8 cellular contexts compared by ENCODE assay signal in genomic region chr14:20631023-20631820, GRCh38. TPM values are rescaled to one million over a fixed set of nuclear protein-coding genes. Genes with fewer than 3 reads are reported as not detected.
DNase-seq lines count a peak whose midpoint lies in the region; ATAC-seq, FAIRE-seq and TF ChIP-seq lines count a peak whose summit lies in the region.

No MANE protein-coding gene starts in this region.

- H2AFZ ChIP-seq in Karpas-422 (ENCODE audit: low read length): no peak overlapping the region

- TF ChIP-seq CTCF in Caco-2 (IDR thresholded peaks at IDR 0.05; ENCODE audit: insufficient read depth in 1 of 2, low read depth in 1 of 2, low read length in 1 of 2, severe bottlenecking in 1 of 2, unreplicated experiment in 1 of 2): no peak
- TF ChIP-seq CTCF in kidney (IDR thresholded peaks at IDR 0.05; ENCODE audit: borderline replicate concordance, extremely low read depth, insufficient read depth): no peak

- H3K27me3 Mint-ChIP-seq in Caco-2 (ENCODE audit: insufficient read depth, unreplicated experiment) (peaks cover 3% of the 10 kb centered on the region), T-helper 17 cell (peaks cover 60% of the 10 kb centered on the region)

- H3K4me1 ChIP-seq in Caco-2: peaks cover 7% of the 10 kb centered on the region
- H3K4me1 ChIP-seq in Karpas-422 (ENCODE audit: low read length): peaks cover 11% of the 10 kb centered on the region
- peaks cover 2 to 11% of the 10 kb centered on the region in 2 donors for H3K4me1 ChIP-seq in kidney (ENCODE audit: control insufficient read depth in 1 of 2, insufficient read depth in 1 of 2, low read depth in 1 of 2, low read length in 2 of 2)

- H3K27ac ChIP-seq in Karpas-422 (ENCODE audit: low read length) (no peak overlapping the region), kidney (ENCODE audit: low read depth in 2 of 2, low read length in 2 of 2) (no peak overlapping the region)

- peak; percentile 55 for FAIRE-seq in kidney (lab: Jason Lieb, UNC)

- peaks cover 42% of the 10 kb centered on the region for H3K36me3 Mint-ChIP-seq in Caco-2 (ENCODE audit: insufficient read depth, unreplicated experiment)
- H3K36me3 Mint-ChIP-seq in T-helper 17 cell (ENCODE audit: low read depth): peaks cover 3% of the 10 kb centered on the region

- no peaks in the 10 kb centered on the region for H3K9me3 Mint-ChIP-seq in Caco-2 (ENCODE audit: unreplicated experiment)

- no peaks in the 10 kb centered on the region for H3K36me3 ChIP-seq in Caco-2 (ENCODE audit: control insufficient read depth, insufficient read depth, low read length)
- no peaks in the 10 kb centered on the region for H3K36me3 ChIP-seq in Karpas-422 (ENCODE audit: insufficient read depth, low read length)
- no peaks in the 10 kb centered on the region for H3K36me3 ChIP-seq in kidney (ENCODE audit: control insufficient read depth in 1 of 2, insufficient read depth in 2 of 2, low read length in 2 of 2)

- H3K9me3 ChIP-seq in Caco-2 (no peaks in the 10 kb centered on the region), Karpas-422 (ENCODE audit: low read length) (no peaks in the 10 kb centered on the region), T-helper 17 cell (ENCODE audit: control insufficient read depth, low read length, poor library complexity, severe bottlenecking) (no peaks in the 10 kb centered on the region), kidney (ENCODE audit: control insufficient read depth in 1 of 2, low read length in 2 of 2) (no peaks in the 10 kb centered on the region)

- H3K4me3 Mint-ChIP-seq in Caco-2 (ENCODE audit: unreplicated experiment) (peak overlapping the region; percentile 93), T-helper 17 cell (peak overlapping the region; percentile 86)

- DNase-seq in Caco-2: peak; percentile 58 to 77
- DNase-seq in Karpas-422: peak; percentile 85
- no peak for DNase-seq in T-helper 17 cell
- peak; percentile 56 for DNase-seq in central memory CD4-positive, alpha-beta T cell
- DNase-seq in kidney: no peak
- peak; percentile 41 to 54 for DNase-seq in stimulated activated CD4-positive, alpha-beta T cell treated with anti-CD3 and anti-CD28 coated beads, Interleukin-4, amount 100 ng/mL, for 48 hours (ENCODE audit: low read depth in 2 of 2)
- no peak for DNase-seq in globus pallidus (ENCODE audit: low spot score)

- intact Hi-C loops in Caco-2 (cut with micrococcal nuclease; ENCODE audit: unreplicated experiment): loop anchor here (1.0 kb wide), 2 partner anchors 18 to 51 kb away; no protein-coding TSS in a partner anchor
- intact Hi-C loops in kidney (cut with DNase I): no loop called here

- H3K4me1 Mint-ChIP-seq in Caco-2 (ENCODE audit: low read depth, unreplicated experiment): peaks cover 28% of the 10 kb centered on the region
- peaks cover 34% of the 10 kb centered on the region for H3K4me1 Mint-ChIP-seq in T-helper 17 cell

- H3K4me3 ChIP-seq in Caco-2 (ENCODE audit: low read depth, low read length) (peak overlapping the region; percentile 38), Karpas-422 (ENCODE audit: low read length) (no peak overlapping the region; the same call in 1 of the 2 replicates), kidney (ENCODE audit: low read length in 2 of 2) (peak overlapping the region; percentile 40 to 56)

- H3K9me2 ChIP-seq in Karpas-422 (replicated peaks; ENCODE audit: insufficient read depth, low read length): no peaks in the 10 kb centered on the region

- peak overlapping the region; percentile 84 for H3K27ac Mint-ChIP-seq in Caco-2 (ENCODE audit: unreplicated experiment)
- H3K27ac Mint-ChIP-seq in T-helper 17 cell: peak overlapping the region; percentile 92

- POLR2A ChIA-PET in Caco-2 (lab: Charles Lee): interaction anchor here (1.5 kb wide), 1 partner anchor 18 kb away, joined by 5 read pairs; no protein-coding TSS in a partner anchor

- peak overlapping the region; percentile 33 for H3K4me2 ChIP-seq in Karpas-422 (ENCODE audit: low read depth, low read length, poor library complexity, severe bottlenecking)

- CTCF ChIA-PET in Caco-2 (lab: Charles Lee): interaction anchor here (0.9 to 2.0 kb wide), 7 partner anchors 9 to 170 kb away, joined by 3 to 9 read pairs (median 4); partner anchors contain the start of genes PIP4P1 and RNASE4

- no peak overlapping the region for H3K9ac ChIP-seq in Karpas-422 (ENCODE audit: low read length)
- no peak overlapping the region for H3K9ac ChIP-seq in kidney (ENCODE audit: low read length in 2 of 2)

- H3K79me2 ChIP-seq in Karpas-422 (ENCODE audit: low read length): no peaks in the 10 kb centered on the region

- H4K20me1 ChIP-seq in Karpas-422 (ENCODE audit: insufficient read depth, low read depth, low read length): no peaks in the 10 kb centered on the region

- ATAC-seq in T-helper 17 cell (peak; percentile 39), HG02970 (IDR thresholded peaks at IDR 0.05; ENCODE audit: low FRiP score, unreplicated experiment) (no peak)

- H3K27me3 ChIP-seq in Caco-2 (replicated peaks; ENCODE audit: control insufficient read depth, insufficient read depth, low read length) (no peaks in the 10 kb centered on the region), Karpas-422 (ENCODE audit: low read length) (no peaks in the 10 kb centered on the region)

- no TSS peak for BruUV-seq in Caco-2 (replicated peaks; lab: Mats Ljungman, UMichigan)

RNA-seq across cellular contexts. Expression of gene OR6S1, which starts 10.3 kb away (rescaled TPM):
- total RNA-seq in Caco-2 (2022): not detected in 2 replicates
- not detected in 2 replicates for total RNA-seq in Karpas-422 (2014; rRNA removed; shearing (Covaris generic); ENCODE audit: low replicate concordance)
- total RNA-seq in T-helper 17 cell: not detected
- total RNA-seq in kidney: not detected
- polyA plus RNA-seq in kidney (ENCODE audit: insufficient read depth, low read depth, low replicate concordance): not detected

RNA-seq across cellular contexts. Expression of gene RNASE12, which starts 40.0 kb away (rescaled TPM):
- not detected in 2 replicates for total RNA-seq in Caco-2 (2022)
- not detected in 2 replicates for total RNA-seq in Karpas-422 (2014; rRNA removed; shearing (Covaris generic); ENCODE audit: low replicate concordance)
- not detected for total RNA-seq in T-helper 17 cell
- total RNA-seq in kidney: not detected
- polyA plus RNA-seq in kidney (ENCODE audit: insufficient read depth, low read depth, low replicate concordance): not detected

RNA-seq across cellular contexts. Expression of gene RNASE11, which starts 43.4 kb away (rescaled TPM):
- not detected in 2 replicates for total RNA-seq in Caco-2 (2022)
- not detected in 2 replicates for total RNA-seq in Karpas-422 (2014; rRNA removed; shearing (Covaris generic); ENCODE audit: low replicate concordance)
- total RNA-seq in T-helper 17 cell: not detected
- total RNA-seq in kidney: not detected
- polyA plus RNA-seq in kidney (ENCODE audit: insufficient read depth, low read depth, low replicate concordance): not detected

RNA-seq across cellular contexts. Expression of gene RNASE4, which starts 53.1 kb away (rescaled TPM):
- 8.8 and 9.2 TPM in 2 replicates for total RNA-seq in Caco-2 (2022)
- total RNA-seq in Karpas-422 (2014; rRNA removed; shearing (Covaris generic); ENCODE audit: low replicate concordance): 0.48 and 0.54 TPM in 2 replicates
- under 1 TPM in 1 of 2 donors, not detected in 1; 0.63 TPM for total RNA-seq in T-helper 17 cell
- total RNA-seq in kidney: 22.8 TPM
- 40.4 TPM for polyA plus RNA-seq in kidney (ENCODE audit: insufficient read depth, low read depth, low replicate concordance)

RNA-seq across cellular contexts. Expression of gene ANG, which starts 57.3 kb away (rescaled TPM):
- 23.6 and 24.7 TPM in 2 replicates for total RNA-seq in Caco-2 (2022)
- total RNA-seq in Karpas-422 (2014; rRNA removed; shearing (Covaris generic); ENCODE audit: low replicate concordance): 0.32 and 1.9 TPM in 2 replicates
- under 1 TPM in 1 of 2 donors, not detected in 1; 0.40 TPM for total RNA-seq in T-helper 17 cell
- total RNA-seq in kidney: 19.4 TPM
- 24.5 TPM for polyA plus RNA-seq in kidney (ENCODE audit: insufficient read depth, low read depth, low replicate concordance)

Comparison
In these comparisons a context has a peak if more than half of its experiments do, and no peak if none do; other contexts are left out.
1. DNase-seq: peak in Caco-2 (2 of 2), Karpas-422 (single experiment), central memory CD4-positive, alpha-beta T cell (single experiment) and stimulated activated CD4-positive, alpha-beta T cell treated with anti-CD3 and anti-CD28 coated beads, Interleukin-4, amount 100 ng/mL, for 48 hours (2 of 2); none in T-helper 17 cell (0 of 3), kidney (single experiment) and globus pallidus (single experiment).